8 cellular contexts compared by ENCODE assay signal in genomic region chr16:19071811-19072777, GRCh38. TPM values are rescaled to one million over a fixed set of nuclear protein-coding genes. Genes with fewer than 3 reads are reported as not detected.
DNase-seq lines count a peak whose midpoint lies in the region; ATAC-seq, FAIRE-seq and TF ChIP-seq lines count a peak whose summit lies in the region.

No MANE protein-coding gene starts in this region.

- no peaks in the 10 kb centered on the region for H3K27me3 Mint-ChIP-seq in CD8-positive, alpha-beta memory T cell

- RAD21 ChIA-PET in GM12878 (lab: Charles Lee; ENCODE audit: unreplicated experiment) = no interaction called here

- peak; percentile 56 for TF ChIP-seq RAD21 in GM12878 (IDR thresholded peaks at IDR 0.05; ENCODE audit: insufficient read depth, low read depth, low read length)

- H3K4me3 Mint-ChIP-seq in CD8-positive, alpha-beta memory T cell = peak overlapping the region in 1 of 7 donors; percentile 51

- CTCF ChIA-PET in CD8-positive, alpha-beta memory T cell (lab: Charles Lee) = interaction anchor here (0.7 to 1.3 kb wide), 2 partner anchors 14 to 270 kb away, joined by 3 to 5 read pairs; partner anchors contain the start of gene ARL6IP1
- CTCF ChIA-PET in GM12878 (lab: Yijun Ruan, JAX) = interaction anchor here (0.6 to 1.0 kb wide), 2 partner anchors 14 to 188 kb away, joined by 3 to 7 read pairs; no protein-coding TSS in a partner anchor

- peaks cover 12% of the 10 kb centered on the region for H3K4me1 ChIP-seq in CD8-positive, alpha-beta memory T cell (ENCODE audit: insufficient read depth, low read length)
- no peaks in the 10 kb centered on the region; the same call in 1 of the 2 replicates for H3K4me1 ChIP-seq in GM12878 (ENCODE audit: control insufficient read depth, insufficient read depth, low read length)

- 77% methylated on average over 21 of the region's 21 CpGs for WGBS in GM12878 (ENCODE audit: insufficient coverage, insufficient replicate concordance, low lambda C conversion rate, missing lambda C conversion rate)

- SMC1A ChIA-PET in GM12878 (lab: Charles Lee; ENCODE audit: uncharacterized antibody, unreplicated experiment) = no interaction called here

- peak; percentile 12 to 60 (median 23) for DNase-seq in CD8-positive, alpha-beta memory T cell
- DNase-seq in HTR-8/SVneo (ENCODE audit: insufficient read length, low spot score) (peak; percentile 19), T follicular helper cell (ENCODE audit: low read depth) (peak; percentile 26), GM12878 (ENCODE audit: low read depth, low spot score) (no peak), inferior parietal cortex (ENCODE audit: extremely low spot score) (peak; percentile 42), NCI-H2081 (lab: John Stamatoyannopoulos, UW) (no peak)
- DNase-seq in stimulated activated CD4-positive, alpha-beta T cell treated with anti-CD3 and anti-CD28 coated beads, Interleukin-4, amount 100 ng/mL, for 1 hour = peak; percentile 56

- H2AFZ ChIP-seq in GM12878 (ENCODE audit: control insufficient read depth, low read depth, low read length) = no peak overlapping the region

- H3K27me3 ChIP-seq in CD8-positive, alpha-beta memory T cell (ENCODE audit: insufficient read depth, low read length, poor library complexity, severe bottlenecking) = no peaks in the 10 kb centered on the region
- no peaks in the 10 kb centered on the region for H3K27me3 ChIP-seq in GM12878 (replicated peaks in 1 of 2; ENCODE audit: control insufficient read depth in 2 of 2, insufficient read depth in 2 of 2, low read length in 1 of 2)

- no peak for TF ChIP-seq EP300 in GM12878 (IDR thresholded peaks at IDR 0.05; ENCODE audit: borderline replicate concordance in 1 of 2, control insufficient read depth in 1 of 2, low read depth in 2 of 2, low read length in 2 of 2)

- in situ Hi-C loops in GM12878 (cut with MboI) = no loop called here

- H3K36me3 Mint-ChIP-seq in CD8-positive, alpha-beta memory T cell = peaks cover 2 to 46% (median 10%) of the 10 kb centered on the region in 3 donors

- no TSS peak for BruUV-seq in GM12878 (replicated peaks; lab: Mats Ljungman, UMichigan)

- FAIRE-seq in HTR-8/SVneo (lab: Jason Lieb, UNC) (no peak), GM12878 (lab: Jason Lieb, UNC) (peak; percentile 69)

- H3K9me3 ChIP-seq in CD8-positive, alpha-beta memory T cell (ENCODE audit: low read length) = no peaks in the 10 kb centered on the region
- H3K9me3 ChIP-seq in GM12878 (replicated peaks; ENCODE audit: control insufficient read depth, insufficient read depth, low read length) = no peaks in the 10 kb centered on the region

- H3K36me3 ChIP-seq in CD8-positive, alpha-beta memory T cell (ENCODE audit: insufficient read depth, low read length) = no peaks in the 10 kb centered on the region
- H3K36me3 ChIP-seq in GM12878 (ENCODE audit: control insufficient read depth in 2 of 2, insufficient read depth in 2 of 2, low read length in 1 of 2) = no peaks in the 10 kb centered on the region; a peak in 2 of 4 replicates

- H3K4me3 ChIP-seq in CD8-positive, alpha-beta memory T cell (ENCODE audit: low read length) = no peak overlapping the region
- no peak overlapping the region for H3K4me3 ChIP-seq in GM12878

- H3K27ac Mint-ChIP-seq in CD8-positive, alpha-beta memory T cell = peak overlapping the region in 2 of 8 donors; percentile 53 to 85

- no peak overlapping the region for H3K27ac ChIP-seq in CD8-positive, alpha-beta memory T cell (ENCODE audit: low read depth, low read length)
- no peak overlapping the region for H3K27ac ChIP-seq in GM12878 (ENCODE audit: control insufficient read depth, insufficient read depth)

- no peaks in the 10 kb centered on the region for H4K20me1 ChIP-seq in GM12878 (ENCODE audit: control insufficient read depth, insufficient read depth)

- no peaks in the 10 kb centered on the region; the same call in 1 of the 2 replicates for H3K79me2 ChIP-seq in GM12878 (ENCODE audit: control insufficient read depth, insufficient read depth, low read length)

- no peak for TF ChIP-seq POLR2A in GM12878 (IDR thresholded peaks at IDR 0.05; ENCODE audit: low read depth, low read length)

- no peak overlapping the region for H3K4me2 ChIP-seq in GM12878 (ENCODE audit: control insufficient read depth, insufficient read depth)

- TF ChIP-seq CTCF in GM12878 (IDR thresholded peaks at IDR 0.05 in 2 of 3, conservative IDR thresholded peaks at IDR 0.05 in 1 of 3; ENCODE audit: control insufficient read depth in 2 of 3, extremely low read depth in 1 of 3, insufficient read depth in 1 of 3, low read depth in 3 of 3, low read length in 3 of 3) = peak; percentile 67 to 77 (median 76)

- peak; percentile 44 for ATAC-seq in GM12878
- no peak for ATAC-seq in GM19452 (IDR thresholded peaks at IDR 0.05; ENCODE audit: unreplicated experiment)

- peaks cover 6 to 18% (median 17%) of the 10 kb centered on the region in 3 donors for H3K4me1 Mint-ChIP-seq in CD8-positive, alpha-beta memory T cell

- POLR2A ChIA-PET in CD8-positive, alpha-beta memory T cell (lab: Charles Lee) = no interaction called here
- POLR2A ChIA-PET in GM12878 (lab: Charles Lee) = no interaction called here

- intact Hi-C loops in GM12878 (cut with micrococcal nuclease; ENCODE audit: unreplicated experiment) = no loop called here

- H3K9ac ChIP-seq in GM12878 (ENCODE audit: control insufficient read depth, insufficient read depth, low read length) = no peak overlapping the region

- no peaks in the 10 kb centered on the region for H3K9me3 Mint-ChIP-seq in CD8-positive, alpha-beta memory T cell

TF ChIP-seq in GM12878, 131 proteins besides CTCF, POLR2A, EP300 and RAD21:
- peak; percentile 15 for TF ChIP-seq MEF2B (IDR thresholded peaks at IDR 0.05; ENCODE audit: partially characterized antibody, poor library complexity, severe bottlenecking)
- TF ChIP-seq RAD51 (IDR thresholded peaks at IDR 0.05) = no peak
- peak; percentile 32; the same call in 1 of the 2 replicates for TF ChIP-seq SMC3 (IDR thresholded peaks at IDR 0.05; ENCODE audit: borderline replicate concordance, low read length)

RNA-seq across cellular contexts. Expression of gene COQ7, which starts 4.7 kb away (rescaled TPM):
- total RNA-seq in CD8-positive, alpha-beta memory T cell = 10 to 100 TPM; 22.4 TPM
- polyA plus RNA-seq in CD8-positive, alpha-beta memory T cell = 13.2 TPM
- 11.8 and 19.8 TPM in 2 replicates for total RNA-seq in GM12878 (2013; cell fraction: nucleolus; rRNA removed)
- total RNA-seq in GM12878 (2014; rRNA removed) (13.1 and 14.4 TPM in 2 replicates), GM12878 (2014; rRNA removed; fragmentation: Illumina TruSeq; extraction: Trizol) (9.7 and 10.7 TPM in 2 replicates), GM12878 (2021) (14.6 and 16.5 TPM in 2 replicates)
- polyA plus RNA-seq in GM12878 (2011; ENCODE audit: low read depth) = 6.8 TPM
- polyA plus RNA-seq in GM12878 (2011; rRNA removed) (12.8 and 15.2 TPM in 2 replicates), GM12878 (2014; fragmentation: Illumina TruSeq; extraction: Trizol) (9.2 and 11.5 TPM in 2 replicates), GM12878 (2014; fragmentation: Nextera tagmentation; extraction: Ambion mirVana) (1 to 10 TPM; 3.2 to 4.3 TPM), GM12878 (2014; rRNA removed) (18.1 and 21.9 TPM in 2 replicates), GM12878 (2016; fragmentation: Nextera tagmentation; extraction: Ambion mirVana) (10 to 100 TPM; 14.9 to 19.7 TPM)
- polyA plus RNA-seq in GM12878 (2011; cell fraction: cytosol; rRNA removed) = 9.0 and 11.9 TPM in 2 replicates
- 7.2 and 9.9 TPM in 2 replicates for polyA plus RNA-seq in GM12878 (2011; cell fraction: nucleus; rRNA removed)
- 8.8 and 9.4 TPM in 2 replicates for polyA plus RNA-seq in GM12878 (2012)
- 10.0 and 16.5 TPM in 2 replicates for polyA minus RNA-seq in GM12878 (2011; rRNA and poly(A)+ RNA removed)
- 1.9 and 3.4 TPM in 2 replicates for polyA minus RNA-seq in GM12878 (2011; cell fraction: cytosol; rRNA and poly(A)+ RNA removed)
- 8.9 and 12.9 TPM in 2 replicates for polyA minus RNA-seq in GM12878 (2011; cell fraction: nucleus; rRNA and poly(A)+ RNA removed)

RNA-seq across cellular contexts. Expression of gene ITPRIPL2, which starts 41.7 kb away (rescaled TPM):
- 10 to 100 TPM; 15.8 to 17.3 TPM for total RNA-seq in CD8-positive, alpha-beta memory T cell
- polyA plus RNA-seq in CD8-positive, alpha-beta memory T cell = 0.89 TPM
- total RNA-seq in GM12878 (2013; cell fraction: nucleolus; rRNA removed) = 23.0 and 26.1 TPM in 2 replicates
- total RNA-seq in GM12878 (2014; rRNA removed) (5.1 and 5.7 TPM in 2 replicates), GM12878 (2014; rRNA removed; fragmentation: Illumina TruSeq; extraction: Trizol) (4.4 and 4.5 TPM in 2 replicates), GM12878 (2021) (14.3 and 14.7 TPM in 2 replicates)
- polyA plus RNA-seq in GM12878 (2011; ENCODE audit: low read depth) = 1.5 TPM
- polyA plus RNA-seq in GM12878 (2011; rRNA removed) (3.0 and 3.7 TPM in 2 replicates), GM12878 (2014; fragmentation: Illumina TruSeq; extraction: Trizol) (4.0 and 5.4 TPM in 2 replicates), GM12878 (2014; fragmentation: Nextera tagmentation; extraction: Ambion mirVana) (under 1 TPM; 0.48 to 0.68 TPM), GM12878 (2014; rRNA removed) (4.3 and 5.1 TPM in 2 replicates), GM12878 (2016; fragmentation: Nextera tagmentation; extraction: Ambion mirVana) (1 to 10 TPM in 1 of 2 experiments, under 1 TPM in 1; 0.57 to 1.7 TPM)
- polyA plus RNA-seq in GM12878 (2011; cell fraction: cytosol; rRNA removed) = 2.1 and 3.3 TPM in 2 replicates
- 3.3 and 3.7 TPM in 2 replicates for polyA plus RNA-seq in GM12878 (2011; cell fraction: nucleus; rRNA removed)
- polyA plus RNA-seq in GM12878 (2012) = 2.3 and 3.1 TPM in 2 replicates
- 3.0 and 4.4 TPM in 2 replicates for polyA minus RNA-seq in GM12878 (2011; rRNA and poly(A)+ RNA removed)
- polyA minus RNA-seq in GM12878 (2011; cell fraction: cytosol; rRNA and poly(A)+ RNA removed) = 3.7 and 4.2 TPM in 2 replicates
- polyA minus RNA-seq in GM12878 (2011; cell fraction: nucleus; rRNA and poly(A)+ RNA removed) = 3.0 and 5.2 TPM in 2 replicates

Comparison
In these comparisons a context has a peak if more than half of its experiments do, and no peak if none do; other contexts are left out.
1. DNase-seq: peak in CD8-positive, alpha-beta memory T cell (5 of 5), HTR-8/SVneo (single experiment), T follicular helper cell (single experiment), inferior parietal cortex (single experiment) and stimulated activated CD4-positive, alpha-beta T cell treated with anti-CD3 and anti-CD28 coated beads, Interleukin-4, amount 100 ng/mL, for 1 hour (single experiment); none in GM12878 (single experiment) and NCI-H2081 (0 of 2).